Comparison of ENCODE assay signal across 1 cellular context in genomic region chr5:136202800-136203199, GRCh38.
A peak's percentile ranks its signal among the peaks of the same experiment; 100 is the strongest.
TF ChIP-seq lines count a peak whose summit lies in the region.

No MANE protein-coding gene starts in this region.

TF ChIP-seq in H1, 55 proteins besides CTCF, POLR2A, EP300 and RAD21:
- TF ChIP-seq YY1 (IDR thresholded peaks at IDR 0.05; ENCODE audit: low read depth, low read length) = peak; percentile 43; the same call in 1 of the 2 replicates
- TF ChIP-seq GTF2F1 (IDR thresholded peaks at IDR 0.05; ENCODE audit: borderline replicate concordance, low read depth, low read length) = no peak
- no peak for TF ChIP-seq GABPA (IDR thresholded peaks at IDR 0.05; ENCODE audit: borderline replicate concordance, insufficient read depth, low read length)
- TF ChIP-seq EGR1 (IDR thresholded peaks at IDR 0.05; ENCODE audit: borderline replicate concordance, low read depth, low read length) = peak; percentile 31; the same call in 1 of the 2 replicates
- TF ChIP-seq EZH2 (IDR thresholded peaks at IDR 0.05; ENCODE audit: low read depth, low read length, severe bottlenecking) = no peak
- TF ChIP-seq POLR2AphosphoS5 (IDR thresholded peaks at IDR 0.05; ENCODE audit: low read depth, low read length) = no peak
- TF ChIP-seq BACH1 (IDR thresholded peaks at IDR 0.05; ENCODE audit: low read length) = no peak
- no peak for TF ChIP-seq SP2 (IDR thresholded peaks at IDR 0.05; ENCODE audit: low read length)
- TF ChIP-seq NANOG (IDR thresholded peaks at IDR 0.05; ENCODE audit: insufficient read depth, low read depth, low read length, poor library complexity, severe bottlenecking) = peak; percentile 89
- no peak for TF ChIP-seq RFX5 (IDR thresholded peaks at IDR 0.05; ENCODE audit: borderline replicate concordance, low read depth, low read length)
- peak; percentile 82 for TF ChIP-seq SP1 (IDR thresholded peaks at IDR 0.05; ENCODE audit: low read depth, low read length)
- no peak for TF ChIP-seq BRCA1 (IDR thresholded peaks at IDR 0.05; ENCODE audit: low read depth, low read length)
- no peak for TF ChIP-seq JUND (IDR thresholded peaks at IDR 0.05; ENCODE audit: low read length)
- no peak for TF ChIP-seq MAX (IDR thresholded peaks at IDR 0.05)
- TF ChIP-seq RBBP5 (IDR thresholded peaks at IDR 0.05; ENCODE audit: borderline replicate concordance, low read depth, low read length) = no peak
- no peak for TF ChIP-seq HDAC6 (IDR thresholded peaks at IDR 0.05; ENCODE audit: low read depth, low read length)
- TF ChIP-seq RNF2 (IDR thresholded peaks at IDR 0.05; ENCODE audit: borderline replicate concordance, low read depth, low read length, missing control alignments, poor library complexity, severe bottlenecking) = no peak
- TF ChIP-seq ZNF274 (IDR thresholded peaks at IDR 0.05; ENCODE audit: borderline replicate concordance, extremely low read depth, low read length) = no peak
- no peak for TF ChIP-seq SAP30 (IDR thresholded peaks at IDR 0.05; ENCODE audit: insufficient read depth, insufficient replicate concordance, low read length)
- no peak for TF ChIP-seq FOSL1 (IDR thresholded peaks at IDR 0.05; ENCODE audit: insufficient read depth, low read depth, low read length)
- TF ChIP-seq TEAD4 (IDR thresholded peaks at IDR 0.05; ENCODE audit: low read depth, low read length) = no peak
- no peak for TF ChIP-seq SIX5 (IDR thresholded peaks at IDR 0.05; ENCODE audit: low read depth, low read length)
- no peak for TF ChIP-seq BCL11A (IDR thresholded peaks at IDR 0.05; ENCODE audit: low read depth in 2 of 2, low read length in 2 of 2)
- TF ChIP-seq ATF3 (IDR thresholded peaks at IDR 0.05; ENCODE audit: insufficient read depth, low read depth, low read length) = no peak
- no peak for TF ChIP-seq SUZ12 (IDR thresholded peaks at IDR 0.05; ENCODE audit: low read length)
- peak in 1 of 2 experiments; percentile 74; a peak in 1 of 4 replicates for TF ChIP-seq HDAC2 (IDR thresholded peaks at IDR 0.05; ENCODE audit: borderline replicate concordance in 1 of 2, low read depth in 2 of 2, low read length in 2 of 2)
- TF ChIP-seq KDM4A (IDR thresholded peaks at IDR 0.05; ENCODE audit: low read depth, low read length, severe bottlenecking) = no peak
- TF ChIP-seq ASH2L (IDR thresholded peaks at IDR 0.05; ENCODE audit: low read length) = peak; percentile 54
- TF ChIP-seq TAF1 (IDR thresholded peaks at IDR 0.05; ENCODE audit: low read depth, low read length) = no peak
- no peak for TF ChIP-seq SIRT6 (IDR thresholded peaks at IDR 0.05; ENCODE audit: low read length)
- TF ChIP-seq CBX5 (IDR thresholded peaks at IDR 0.05; ENCODE audit: low read depth, low read length) = no peak
- TF ChIP-seq KDM1A (IDR thresholded peaks at IDR 0.05; ENCODE audit: borderline replicate concordance, low read length) = 0 out of 2 replicates have a peak, but pooled peaks have one; percentile 26
- no peak for TF ChIP-seq CHD2 (IDR thresholded peaks at IDR 0.05; ENCODE audit: low read length)
- peak; percentile 92 for TF ChIP-seq TCF12 (IDR thresholded peaks at IDR 0.05; ENCODE audit: low read depth, low read length)
- peak; percentile 93 for TF ChIP-seq CTBP2 (IDR thresholded peaks at IDR 0.05; ENCODE audit: borderline replicate concordance, insufficient read depth, insufficient read length, low read length)
- no peak for TF ChIP-seq MAFK (IDR thresholded peaks at IDR 0.05; ENCODE audit: low read depth, low read length)
- no peak for TF ChIP-seq TAF7 (optimal IDR thresholded peaks at IDR 0.05; ENCODE audit: borderline replicate concordance, low read depth, low read length)
- no peak for TF ChIP-seq CREB1 (IDR thresholded peaks at IDR 0.05)
- TF ChIP-seq CHD7 (IDR thresholded peaks at IDR 0.05; ENCODE audit: insufficient replicate concordance, low read length) = no peak
- TF ChIP-seq NRF1 (IDR thresholded peaks at IDR 0.05; ENCODE audit: low read depth, low read length) = no peak
- TF ChIP-seq SP4 (IDR thresholded peaks at IDR 0.05; ENCODE audit: low read length) = no peak
- TF ChIP-seq CHD1 (IDR thresholded peaks at IDR 0.05; ENCODE audit: low read depth, low read length) = no peak
- no peak for TF ChIP-seq SIN3A (conservative IDR thresholded peaks at IDR 0.05 in 1 of 2, IDR thresholded peaks at IDR 0.05 in 1 of 2; ENCODE audit: low read depth in 1 of 2, low read length in 2 of 2)
- no peak for TF ChIP-seq CEBPB (IDR thresholded peaks at IDR 0.05; ENCODE audit: low read depth, low read length)
- TF ChIP-seq PHF8 (conservative IDR thresholded peaks at IDR 0.05; ENCODE audit: low read depth, low read length) = no peak
- TF ChIP-seq TBP (IDR thresholded peaks at IDR 0.05; ENCODE audit: low read depth, low read length) = no peak
- TF ChIP-seq POU5F1 (IDR thresholded peaks at IDR 0.05; ENCODE audit: low read depth, low read length) = peak; percentile 75; the same call in 1 of the 2 replicates
- TF ChIP-seq E2F6 (IDR thresholded peaks at IDR 0.05) = no peak
- 0 out of 2 replicates have a peak, but pooled peaks have one; percentile 32 for TF ChIP-seq ATF2 (IDR thresholded peaks at IDR 0.05; ENCODE audit: low read length)
- no peak for TF ChIP-seq JUN (IDR thresholded peaks at IDR 0.05; ENCODE audit: low read depth, low read length)
- no peak for TF ChIP-seq KDM5A (IDR thresholded peaks at IDR 0.05; ENCODE audit: low read length)
- no peak for TF ChIP-seq CBX8 (IDR thresholded peaks at IDR 0.05; ENCODE audit: borderline replicate concordance, low read depth, low read length)
- 0 out of 2 replicates have a peak, but pooled peaks have one; percentile 4 for TF ChIP-seq SRF (IDR thresholded peaks at IDR 0.05; ENCODE audit: low read depth, low read length)
- 0 out of 2 replicates have a peak, but pooled peaks have one; percentile 26 for TF ChIP-seq RXRA (IDR thresholded peaks at IDR 0.05; ENCODE audit: insufficient read depth, low read depth, low read length)
- no peak for TF ChIP-seq USF2 (IDR thresholded peaks at IDR 0.05; ENCODE audit: low read length)
